In the genomic region with DNA sequence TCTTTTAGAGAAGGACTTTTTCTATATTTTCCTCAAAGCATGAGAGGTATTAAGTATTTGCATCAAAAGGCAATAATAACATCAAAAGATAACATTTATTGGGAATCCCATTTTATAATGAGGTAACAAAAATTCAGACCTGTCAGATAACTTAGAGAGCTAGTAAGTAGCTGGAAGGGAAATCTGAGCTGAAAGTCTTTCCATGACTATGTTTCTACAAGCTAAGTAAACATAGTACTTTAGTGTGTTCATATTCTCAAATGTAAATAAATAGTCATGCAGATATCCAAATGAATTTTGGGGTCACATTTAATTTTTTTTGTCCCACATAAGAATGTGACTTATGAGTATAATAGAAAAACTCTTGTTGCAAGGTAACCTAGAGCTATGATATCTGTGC, we compare ENCODE assay signal across 25 cellular contexts.
DNase-seq lines count a peak whose midpoint lies in the region; ATAC-seq, FAIRE-seq and TF ChIP-seq lines count a peak whose summit lies in the region.
"Had no signal": no experiment of that assay in that cellular context is flagged by ENCODE, and none has a peak within 500 bp of the region (broad histone marks: within the 10 kb centered on the region; RNA-seq: fewer than 3 reads in every experiment).

No MANE protein-coding gene starts in this region.

- H3K27me3 ChIP-seq in IMR-90 (ENCODE audit: control insufficient read depth, insufficient read depth, low read length) (no peaks in the 10 kb centered on the region), pancreas (no peaks in the 10 kb centered on the region)
- H3K27me3 ChIP-seq: BLaER1 treated with 17β-estradiol and CSF1 and Interleukin-3, amounts not matched to agents 10 nM and 100 nM had no signal

- H2BK20ac ChIP-seq in IMR-90 (ENCODE audit: low read depth, low read length), result no peak overlapping the region

- no peak overlapping the region for H2AFZ ChIP-seq in IMR-90 (replicated peaks; ENCODE audit: low read length, poor library complexity)

- no peak overlapping the region for H2AK5ac ChIP-seq in IMR-90 (ENCODE audit: low read depth, low read length)

- H3K4me1 ChIP-seq in IMR-90 (ENCODE audit: control insufficient read depth, insufficient read depth, low read length) (no peaks in the 10 kb centered on the region), pancreas (peaks cover 0 to 3% (median 0%) of the 10 kb centered on the region in 3 donors)
- H3K4me1 ChIP-seq: BLaER1 treated with 17β-estradiol and CSF1 and Interleukin-3, amounts not matched to agents 10 nM and 100 nM had no signal

- H4K8ac ChIP-seq in IMR-90 (ENCODE audit: low read depth in 2 of 2, low read length in 2 of 2), result no peak overlapping the region

- intact Hi-C loops in IMR-90 (cut with micrococcal nuclease) (no loop called here), pancreas (cut with DNase I) (no loop called here)

- no peak overlapping the region for H3K4ac ChIP-seq in IMR-90 (ENCODE audit: low read depth, low read length)

- no TSS peak for BruUV-seq in IMR-90 (replicated peaks; lab: Mats Ljungman, UMichigan)

- ATAC-seq in IMR-90 (ENCODE audit: low read depth), result peak; percentile 51; the same call in 1 of the 2 replicates
- ATAC-seq in pancreas, result no peak
- ATAC-seq in HG02798 (IDR thresholded peaks at IDR 0.05; ENCODE audit: poor library complexity, unreplicated experiment), result no peak
- ATAC-seq in GM19328 (IDR thresholded peaks at IDR 0.05; ENCODE audit: unreplicated experiment), result no peak
- ATAC-seq: HCT116 had no signal

- no peak overlapping the region for H3K23ac ChIP-seq in IMR-90 (ENCODE audit: low read depth, low read length)

- H4K20me1 ChIP-seq in IMR-90 (ENCODE audit: insufficient read depth, low read length), result no peaks in the 10 kb centered on the region
- H4K20me1 ChIP-seq: BLaER1 treated with 17β-estradiol and CSF1 and Interleukin-3, amounts not matched to agents 10 nM and 100 nM had no signal

- H3K14ac ChIP-seq in IMR-90 (replicated peaks; ENCODE audit: low read depth, low read length), result no peak overlapping the region

- no peak overlapping the region for H2BK5ac ChIP-seq in IMR-90 (ENCODE audit: low read depth, low read length, poor library complexity, severe bottlenecking)

- no peak overlapping the region for H4K5ac ChIP-seq in IMR-90 (ENCODE audit: low read depth, low read length)

- in situ Hi-C loops in IMR-90 (cut with MboI; ENCODE audit: low sequenced_read_pairs), result no loop called here

- H2BK120ac ChIP-seq in IMR-90 (ENCODE audit: low read depth, low read length), result no peak overlapping the region

- H3K27ac ChIP-seq in IMR-90 (ENCODE audit: insufficient read depth, low read length), result no peak overlapping the region
- no peak overlapping the region for H3K27ac ChIP-seq in pancreas
- H3K27ac ChIP-seq: BLaER1 treated with 17β-estradiol and CSF1 and Interleukin-3, amounts not matched to agents 10 nM and 100 nM; KMS-11 had no signal

- H3K79me1 ChIP-seq in IMR-90 (ENCODE audit: low read depth in 1 of 2, low read length in 2 of 2), result no peaks in the 10 kb centered on the region

- H3K4me2 ChIP-seq in IMR-90 (ENCODE audit: low read depth, low read length), result no peak overlapping the region
- H3K4me2 ChIP-seq: BLaER1 treated with 17β-estradiol and CSF1 and Interleukin-3, amounts not matched to agents 10 nM and 100 nM; KMS-11; SK-N-SH had no signal

- H3K4me3 ChIP-seq in IMR-90 (ENCODE audit: insufficient read depth, low read depth, low read length) (no peak overlapping the region), choroid plexus epithelial cell (ENCODE audit: low read depth, low read length) (no peak overlapping the region), pancreas (no peak overlapping the region)
- H3K4me3 ChIP-seq: BLaER1 treated with 17β-estradiol and CSF1 and Interleukin-3, amounts not matched to agents 10 nM and 100 nM had no signal

- no peak for DNase-seq in D721Med (ENCODE audit: insufficient read length, low spot score)
- DNase-seq in IMR-90, result peak; percentile 35
- peak; percentile 47 for DNase-seq in choroid plexus epithelial cell (ENCODE audit: low read depth)
- no peak for DNase-seq in pancreas
- DNase-seq in iPS-NIHi7 (ENCODE audit: extremely low spot score), result no peak
- DNase-seq: 8988T; CD4-positive, alpha-beta T cell; DMS53; NCI-H1048; NCI-H1417 treated with DMSO at 0.1 percent for 48 hours; NCI-H1694 treated with DMSO at 0.1 percent for 48 hours; NCI-H2081 treated with DMSO at 0.1 percent for 48 hours; NCI-H2171 treated with DMSO at 0.1 percent for 48 hours; NCI-H345; NCI-H524; NCI-H774; SK-N-SH; SW 1271 had no signal

- H3K9me3 ChIP-seq in IMR-90 (ENCODE audit: control insufficient read depth, insufficient read depth, low read length), result no peaks in the 10 kb centered on the region
- H3K9me3 ChIP-seq in pancreas, result peaks cover 0 to 3% (median 0%) of the 10 kb centered on the region in 4 donors
- H3K9me3 ChIP-seq: SK-N-SH had no signal

- no peak overlapping the region for H3K18ac ChIP-seq in IMR-90 (ENCODE audit: low read depth, low read length)

- TF ChIP-seq CTCF in D721Med (IDR thresholded peaks at IDR 0.05; ENCODE audit: insufficient read depth, missing control alignments) (no peak), IMR-90 (conservative IDR thresholded peaks at IDR 0.05; ENCODE audit: low read depth, low read length) (no peak), choroid plexus epithelial cell (conservative IDR thresholded peaks at IDR 0.05; ENCODE audit: low read depth, low read length) (no peak), pancreas (IDR thresholded peaks at IDR 0.05) (no peak)

- H3K36me3 ChIP-seq in IMR-90 (ENCODE audit: control insufficient read depth, insufficient read depth, low read length) (peaks cover 3% of the 10 kb centered on the region; the same call in 1 of the 2 replicates), pancreas (no peaks in the 10 kb centered on the region)

- TF ChIP-seq POLR2A in IMR-90 (IDR thresholded peaks at IDR 0.05; ENCODE audit: low read depth, low read length), result no peak

- no peak overlapping the region for H2BK15ac ChIP-seq in IMR-90 (ENCODE audit: low read depth, low read length)

- H4K91ac ChIP-seq in IMR-90 (ENCODE audit: insufficient read depth, low read depth, low read length), result no peak overlapping the region

- H2AK9ac ChIP-seq in IMR-90 (replicated peaks; ENCODE audit: low read depth, low read length, poor library complexity), result no peak overlapping the region

- H3K9me1 ChIP-seq in IMR-90 (ENCODE audit: insufficient read depth, low read length), result no peaks in the 10 kb centered on the region

- H3K56ac ChIP-seq in IMR-90 (ENCODE audit: extremely low read depth, insufficient read depth, low read length), result no peak overlapping the region

- dilution Hi-C loops in IMR-90 (cut with HindIII; ENCODE audit: low sequenced_read_pairs, unreplicated experiment), result no loop called here

- TF ChIP-seq RAD21 in IMR-90 (IDR thresholded peaks at IDR 0.05; ENCODE audit: low read length), result no peak

- FAIRE-seq in D721Med (lab: Jason Lieb, UNC) (peak; percentile 38), pancreas (lab: Jason Lieb, UNC) (peak; percentile 9)
- FAIRE-seq: H1, HTR-8/SVneo had no signal

- no peak overlapping the region for H3K9ac ChIP-seq in IMR-90 (ENCODE audit: low read depth, low read length)
- H3K9ac ChIP-seq: BLaER1 treated with 17β-estradiol and CSF1 and Interleukin-3, amounts not matched to agents 10 nM and 100 nM; KMS-11; SK-N-SH had no signal

- CTCF ChIA-PET in IMR-90 (lab: Yijun Ruan, JAX), result no interaction called here

- POLR2A ChIA-PET in IMR-90 (lab: Charles Lee; ENCODE audit: unreplicated experiment), result no interaction called here

TF ChIP-seq in IMR-90, 13 proteins besides CTCF, POLR2A, EP300 and RAD21:
- TF ChIP-seq ELK1 (IDR thresholded peaks at IDR 0.05; ENCODE audit: borderline replicate concordance, low read depth, low read length) (no peak), RFX5 (IDR thresholded peaks at IDR 0.05; ENCODE audit: low read depth, low read length) (no peak), MXI1 (IDR thresholded peaks at IDR 0.05; ENCODE audit: borderline replicate concordance, low read depth, low read length) (no peak), SMC3 (IDR thresholded peaks at IDR 0.05; ENCODE audit: low read depth, low read length) (no peak), CEBPB (IDR thresholded peaks at IDR 0.05; ENCODE audit: low read depth, low read length) (no peak), MAFK (IDR thresholded peaks at IDR 0.05; ENCODE audit: low read depth, low read length) (no peak), NFE2L2 (IDR thresholded peaks at IDR 0.05; ENCODE audit: low read depth, low read length) (no peak)
- TF ChIP-seq, protein P1, sequence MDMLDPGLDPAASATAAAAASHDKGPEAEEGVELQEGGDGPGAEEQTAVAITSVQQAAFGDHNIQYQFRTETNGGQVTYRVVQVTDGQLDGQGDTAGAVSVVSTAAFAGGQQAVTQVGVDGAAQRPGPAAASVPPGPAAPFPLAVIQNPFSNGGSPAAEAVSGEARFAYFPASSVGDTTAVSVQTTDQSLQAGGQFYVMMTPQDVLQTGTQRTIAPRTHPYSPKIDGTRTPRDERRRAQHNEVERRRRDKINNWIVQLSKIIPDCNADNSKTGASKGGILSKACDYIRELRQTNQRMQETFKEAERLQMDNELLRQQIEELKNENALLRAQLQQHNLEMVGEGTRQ (IDR thresholded peaks at IDR 0.05; ENCODE audit: low read depth, low read length), result no peak

Comparison
In these comparisons a context has a peak if more than half of its experiments do, and no peak if none do; other contexts are left out.
1. DNase-seq: peak in IMR-90 (single experiment) and choroid plexus epithelial cell (single experiment); none in D721Med (single experiment), pancreas (0 of 6) and iPS-NIHi7 (single experiment).